In the genomic region with DNA sequence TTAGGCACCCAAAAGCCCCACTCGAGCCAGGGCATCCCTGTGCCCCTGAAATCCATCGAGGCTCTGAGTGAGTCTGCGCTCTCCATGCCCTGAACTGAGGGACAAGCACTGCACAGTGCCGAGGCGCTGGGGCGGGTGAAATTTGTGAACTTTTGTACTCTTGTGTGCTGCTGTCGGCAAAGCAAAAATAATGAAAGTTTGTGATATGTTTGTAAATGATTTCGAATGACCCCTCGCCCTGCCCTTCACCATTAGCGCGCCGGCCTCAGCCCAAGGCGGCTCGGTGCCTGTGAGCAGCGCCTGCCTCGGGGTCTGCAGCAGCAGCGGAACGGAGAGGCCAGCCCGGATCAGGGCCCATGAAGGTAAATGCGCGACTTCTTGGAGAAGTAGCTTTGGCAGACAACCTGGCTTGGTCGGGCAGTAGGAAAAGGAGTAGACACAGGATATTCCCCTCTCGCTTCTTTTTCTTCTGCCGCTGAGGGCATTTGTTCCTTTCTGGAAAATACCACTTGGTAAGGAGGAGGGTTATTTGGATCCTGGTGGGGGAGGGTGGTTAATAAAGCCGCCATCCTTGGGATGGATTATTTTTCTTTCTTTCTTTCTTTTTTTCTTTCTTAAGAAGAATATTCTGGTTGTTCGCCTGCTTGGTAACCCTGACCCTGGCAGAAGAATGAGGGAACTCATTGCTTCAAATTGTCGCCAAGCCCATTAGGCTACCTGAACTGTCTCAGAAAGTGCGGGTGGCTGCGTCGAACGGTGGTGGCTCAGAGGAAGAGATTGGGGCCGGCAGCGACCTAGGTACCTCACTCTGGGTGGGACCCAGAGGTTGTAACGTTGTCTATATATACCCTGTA, we compare ENCODE assay signal across 23 cellular contexts. TPM values are rescaled to one million over a fixed set of nuclear protein-coding genes. Genes with fewer than 3 reads are reported as not detected.
A peak's percentile ranks its signal among the peaks of the same experiment; 100 is the strongest.
DNase-seq lines count a peak whose midpoint lies in the region; ATAC-seq and TF ChIP-seq lines count a peak whose summit lies in the region.
"Had no signal": no experiment of that assay in that cellular context is flagged by ENCODE, and none has a peak within 500 bp of the region (broad histone marks: within the 10 kb centered on the region; RNA-seq: fewer than 3 reads in every experiment).

No MANE protein-coding gene starts in this region.

- H3K27ac Mint-ChIP-seq in activated CD8-positive, alpha-beta memory T cell treated with anti-CD3 and anti-CD28 coated beads, Interleukin-2, amount 10 ng/mL, durations not matched to agents 7 days and 5 days = no peak overlapping the region
- peak overlapping the region; percentile 95 to 99 (median 97) for H3K27ac Mint-ChIP-seq in nephron
- peak overlapping the region; percentile 32 for H3K27ac Mint-ChIP-seq in type B pancreatic cell
- H3K27ac Mint-ChIP-seq: B cell had no signal

- no peaks in the 10 kb centered on the region for H3K4me1 Mint-ChIP-seq in activated CD8-positive, alpha-beta memory T cell treated with anti-CD3 and anti-CD28 coated beads, Interleukin-2, amount 10 ng/mL, durations not matched to agents 7 days and 5 days
- H3K4me1 Mint-ChIP-seq in nephron = peaks cover 81% of the 10 kb centered on the region
- H3K4me1 Mint-ChIP-seq in type B pancreatic cell (ENCODE audit: unreplicated experiment) = peaks cover 21% of the 10 kb centered on the region
- H3K4me1 Mint-ChIP-seq: B cell had no signal

- no peak for ATAC-seq in activated CD8-positive, alpha-beta memory T cell treated with anti-CD3 and anti-CD28 coated beads, Interleukin-2, amount 10 ng/mL, durations not matched to agents 7 days and 5 days
- ATAC-seq in HG03196 (IDR thresholded peaks at IDR 0.05; ENCODE audit: unreplicated experiment) (no peak), HG03095 (IDR thresholded peaks at IDR 0.05; ENCODE audit: unreplicated experiment) (no peak)
- ATAC-seq: HCT116 had no signal

- TF ChIP-seq CTCF in nephron (IDR thresholded peaks at IDR 0.05; ENCODE audit: unreplicated experiment in 3 of 3) (no peak), type B pancreatic cell (conservative IDR thresholded peaks at IDR 0.05) (no peak), right atrium auricular region (IDR thresholded peaks at IDR 0.05) (no peak)

- no peaks in the 10 kb centered on the region for H3K9me3 Mint-ChIP-seq in activated CD8-positive, alpha-beta memory T cell treated with anti-CD3 and anti-CD28 coated beads, Interleukin-2, amount 10 ng/mL, durations not matched to agents 7 days and 5 days (ENCODE audit: low read depth)
- H3K9me3 Mint-ChIP-seq in nephron (no peaks in the 10 kb centered on the region), type B pancreatic cell (no peaks in the 10 kb centered on the region)

- no peaks in the 10 kb centered on the region for H3K36me3 Mint-ChIP-seq in activated CD8-positive, alpha-beta memory T cell treated with anti-CD3 and anti-CD28 coated beads, Interleukin-2, amount 10 ng/mL, durations not matched to agents 7 days and 5 days
- H3K36me3 Mint-ChIP-seq in nephron (ENCODE audit: low read depth) (peaks cover 83% of the 10 kb centered on the region), type B pancreatic cell (peaks cover 14% of the 10 kb centered on the region)
- H3K36me3 Mint-ChIP-seq: CD4-positive, CD25-positive, alpha-beta regulatory T cell had no signal

- no peaks in the 10 kb centered on the region for H3K4me1 ChIP-seq in iPS-15b (ENCODE audit: control insufficient read depth, insufficient read depth, low read length)
- peaks cover 0 to 10% of the 10 kb centered on the region in 2 donors for H3K4me1 ChIP-seq in right atrium auricular region

- CTCF ChIA-PET in activated CD8-positive, alpha-beta memory T cell treated with anti-CD3 and anti-CD28 coated beads, Interleukin-2, amount 10 ng/mL, durations not matched to agents 7 days and 5 days (lab: Charles Lee) = interaction anchor here (1.9 kb wide), 2 partner anchors 9 to 23 kb away, joined by 4 to 15 read pairs; no protein-coding TSS in a partner anchor

- H3K36me3 ChIP-seq in iPS-15b (ENCODE audit: control insufficient read depth, insufficient read depth, low read length) = no peaks in the 10 kb centered on the region
- no peaks in the 10 kb centered on the region for H3K36me3 ChIP-seq in right atrium auricular region

- no peak overlapping the region for H3K9ac ChIP-seq in iPS-15b (ENCODE audit: low read depth, low read length)

- peak overlapping the region; percentile 16 for H3K4me3 ChIP-seq in iPS-15b (ENCODE audit: low read depth, low read length)
- H3K4me3 ChIP-seq in right atrium auricular region = no peak overlapping the region
- H3K4me3 ChIP-seq: Peyer's patch had no signal

- peak; percentile 46 for DNase-seq in activated CD8-positive, alpha-beta memory T cell treated with anti-CD3 and anti-CD28 coated beads, Interleukin-2, amount 50 U/mL, for 48 hours
- DNase-seq in activated CD8-positive, alpha-beta memory T cell treated with anti-CD3 and anti-CD28 coated beads, Interleukin-2, amount 10 ng/mL, durations not matched to agents 7 days and 5 days = no peak
- DNase-seq in type B pancreatic cell (ENCODE audit: extremely low spot score, unreplicated experiment) (no peak), right atrium auricular region (ENCODE audit: low spot score) (no peak)
- DNase-seq: Calu3; CD4-positive, CD25-positive, alpha-beta regulatory T cell; DMS53; Karpas-422; MM.1S; NCI-H1092 treated with DMSO at 0.1 percent for 48 hours; NCI-H1694 treated with DMSO at 0.1 percent for 48 hours; NCI-H2107; NCI-H226; NCI-H524 treated with DMSO at 0.1 percent for 48 hours; Peyer's patch; Right ventricle myocardium superior had no signal

- H3K27me3 ChIP-seq in iPS-15b (ENCODE audit: control insufficient read depth, insufficient read depth, low read length) (peaks cover 100% of the 10 kb centered on the region), right atrium auricular region (peaks cover 39 to 40% of the 10 kb centered on the region in 2 donors)
- H3K27me3 ChIP-seq: Peyer's patch had no signal

- H3K27ac ChIP-seq in right atrium auricular region = no peak overlapping the region
- H3K27ac ChIP-seq: 22Rv1, Peyer's patch had no signal

- no peaks in the 10 kb centered on the region for H3K9me3 ChIP-seq in iPS-15b (ENCODE audit: control insufficient read depth, insufficient read depth, low read length)
- no peaks in the 10 kb centered on the region for H3K9me3 ChIP-seq in right atrium auricular region
- H3K9me3 ChIP-seq: Peyer's patch had no signal

- H3K4me3 Mint-ChIP-seq in activated CD8-positive, alpha-beta memory T cell treated with anti-CD3 and anti-CD28 coated beads, Interleukin-2, amount 10 ng/mL, durations not matched to agents 7 days and 5 days = no peak overlapping the region
- H3K4me3 Mint-ChIP-seq in nephron = peak overlapping the region; percentile 84 to 96 (median 94)
- H3K4me3 Mint-ChIP-seq in type B pancreatic cell = peak overlapping the region; percentile 89
- H3K4me3 Mint-ChIP-seq: B cell had no signal

- H3K27me3 Mint-ChIP-seq in activated CD8-positive, alpha-beta memory T cell treated with anti-CD3 and anti-CD28 coated beads, Interleukin-2, amount 10 ng/mL, durations not matched to agents 7 days and 5 days = peaks cover 95% of the 10 kb centered on the region
- H3K27me3 Mint-ChIP-seq in nephron (ENCODE audit: low read depth) (no peaks in the 10 kb centered on the region), type B pancreatic cell (peaks cover 94% of the 10 kb centered on the region)

RNA-seq across cellular contexts. Expression of a gene that starts 1.6 kb away (rescaled TPM):
- total RNA-seq in activated CD8-positive, alpha-beta memory T cell treated with anti-CD3 and anti-CD28 coated beads, Interleukin-2, amount 10 ng/mL, durations not matched to agents 7 days and 5 days = not detected
- total RNA-seq in type B pancreatic cell (ENCODE audit: low replicate concordance) = 37.0 TPM in 1 of 2 replicates, not detected in the other
- total RNA-seq in right atrium auricular region = under 1 TPM in 1 of 2 donors, not detected in 1; 0.52 TPM
- total RNA-seq: B cell; Calu3; CD4-positive, CD25-positive, alpha-beta regulatory T cell; Right ventricle myocardium superior had no signal

RNA-seq across cellular contexts. Expression of a gene that starts 7.4 kb away (rescaled TPM):
- total RNA-seq in activated CD8-positive, alpha-beta memory T cell treated with anti-CD3 and anti-CD28 coated beads, Interleukin-2, amount 10 ng/mL, durations not matched to agents 7 days and 5 days = not detected
- total RNA-seq in type B pancreatic cell (ENCODE audit: low replicate concordance) = 25.4 TPM in 1 of 2 replicates, not detected in the other
- not detected for total RNA-seq in right atrium auricular region
- total RNA-seq: B cell; Calu3; CD4-positive, CD25-positive, alpha-beta regulatory T cell had no signal

RNA-seq across cellular contexts. Expression of a gene that starts 20.2 kb away (rescaled TPM):
- not detected for total RNA-seq in activated CD8-positive, alpha-beta memory T cell treated with anti-CD3 and anti-CD28 coated beads, Interleukin-2, amount 10 ng/mL, durations not matched to agents 7 days and 5 days
- total RNA-seq in type B pancreatic cell (ENCODE audit: low replicate concordance) (2.8 TPM in 1 of 2 replicates, not detected in the other), right atrium auricular region (1 to 10 TPM in 1 of 2 donors, under 1 TPM in 1; 0.55 to 1.1 TPM)
- total RNA-seq: B cell; Calu3; CD4-positive, CD25-positive, alpha-beta regulatory T cell had no signal

RNA-seq across cellular contexts. Expression of a gene that starts 27.2 kb away (rescaled TPM):
- total RNA-seq in activated CD8-positive, alpha-beta memory T cell treated with anti-CD3 and anti-CD28 coated beads, Interleukin-2, amount 10 ng/mL, durations not matched to agents 7 days and 5 days = not detected
- total RNA-seq in type B pancreatic cell (ENCODE audit: low replicate concordance) (0.19 and 1.5 TPM in 2 replicates), right atrium auricular region (under 1 TPM in 1 of 2 donors, not detected in 1; 0.44 TPM)
- total RNA-seq: B cell; Calu3; CD4-positive, CD25-positive, alpha-beta regulatory T cell; Right ventricle myocardium superior had no signal

RNA-seq across cellular contexts. Expression of a gene that starts 33.1 kb away (rescaled TPM):
- not detected for total RNA-seq in activated CD8-positive, alpha-beta memory T cell treated with anti-CD3 and anti-CD28 coated beads, Interleukin-2, amount 10 ng/mL, durations not matched to agents 7 days and 5 days
- total RNA-seq in type B pancreatic cell (ENCODE audit: low replicate concordance) = 0.19 and 0.56 TPM in 2 replicates
- not detected for total RNA-seq in right atrium auricular region
- total RNA-seq: B cell; Calu3; CD4-positive, CD25-positive, alpha-beta regulatory T cell; Peyer's patch; Right ventricle myocardium superior had no signal
